In genomic region chr11:125110996-125111340, GRCh38 we compare ENCODE assay signal across 1 cellular context.
TF ChIP-seq lines count a peak whose summit lies in the region.

No MANE protein-coding gene starts in this region.

TF ChIP-seq in IMR-90, 13 proteins besides CTCF, POLR2A, EP300 and RAD21:
- TF ChIP-seq RCOR1 (IDR thresholded peaks at IDR 0.05; ENCODE audit: insufficient replicate concordance, low read length) (no peak), CHD1 (IDR thresholded peaks at IDR 0.05; ENCODE audit: low read depth, low read length) (no peak), MAZ (IDR thresholded peaks at IDR 0.05; ENCODE audit: borderline replicate concordance, low read depth, low read length) (no peak), BHLHE40 (IDR thresholded peaks at IDR 0.05; ENCODE audit: low read depth, low read length) (no peak), RFX5 (IDR thresholded peaks at IDR 0.05; ENCODE audit: low read depth, low read length) (no peak), MXI1 (IDR thresholded peaks at IDR 0.05; ENCODE audit: borderline replicate concordance, low read depth, low read length) (no peak), USF2 (IDR thresholded peaks at IDR 0.05; ENCODE audit: low read depth, low read length) (no peak), ELK1 (IDR thresholded peaks at IDR 0.05; ENCODE audit: borderline replicate concordance, low read depth, low read length) (no peak), CEBPB (IDR thresholded peaks at IDR 0.05; ENCODE audit: low read depth, low read length) (no peak), NFE2L2 (IDR thresholded peaks at IDR 0.05; ENCODE audit: low read depth, low read length) (no peak), MAFK (IDR thresholded peaks at IDR 0.05; ENCODE audit: low read depth, low read length) (no peak), SMC3 (IDR thresholded peaks at IDR 0.05; ENCODE audit: low read depth, low read length) (no peak), FOS (IDR thresholded peaks at IDR 0.05; ENCODE audit: low read depth, low read length) (no peak)
